In the genomic region with DNA sequence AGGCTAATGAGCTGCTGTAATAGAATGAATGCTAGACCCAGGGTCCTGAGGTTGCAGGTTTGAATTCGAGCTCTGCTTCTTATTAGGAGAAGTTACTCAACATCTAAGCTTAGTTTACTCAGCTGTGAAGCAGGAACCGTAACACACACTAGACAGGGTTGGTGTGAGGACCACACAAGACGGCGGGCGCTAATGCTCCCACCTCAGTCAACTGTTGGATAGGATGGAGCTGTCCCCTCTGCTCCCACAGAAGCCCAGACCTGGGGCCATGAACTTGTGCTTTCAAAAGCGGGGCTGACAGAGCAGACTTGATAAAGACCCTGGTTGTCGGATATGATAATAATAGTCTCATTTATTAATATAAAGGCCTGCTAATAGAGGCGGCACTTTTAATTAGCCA, we compare ENCODE assay signal across 20 cellular contexts.
A peak's percentile ranks its signal among the peaks of the same experiment; 100 is the strongest.
DNase-seq lines count a peak whose midpoint lies in the region; ATAC-seq, FAIRE-seq and TF ChIP-seq lines count a peak whose summit lies in the region.
"Had no signal": no experiment of that assay in that cellular context is flagged by ENCODE, and none has a peak within 500 bp of the region (broad histone marks: within the 10 kb centered on the region; RNA-seq: fewer than 3 reads in every experiment).

No MANE protein-coding gene starts in this region.

- peaks cover 10% of the 10 kb centered on the region for H3K27me3 Mint-ChIP-seq in astrocyte (ENCODE audit: low read depth, unreplicated experiment)
- H3K27me3 Mint-ChIP-seq: CD4-positive, alpha-beta T cell; CD8-positive, alpha-beta memory T cell had no signal

- H4K20me1 ChIP-seq in astrocyte (ENCODE audit: insufficient read depth, low read length), result no peaks in the 10 kb centered on the region

- H3K4me1 Mint-ChIP-seq in astrocyte (ENCODE audit: low read depth, unreplicated experiment), result peaks cover 29% of the 10 kb centered on the region
- H3K4me1 Mint-ChIP-seq: CD14-positive monocyte; CD8-positive, alpha-beta memory T cell had no signal

- H3K4me2 ChIP-seq in astrocyte (ENCODE audit: low read length), result no peak overlapping the region

- H3K4me3 ChIP-seq in astrocyte (ENCODE audit: insufficient read depth, low read depth, low read length), result no peak overlapping the region
- H3K4me3 ChIP-seq: GM12878, GM23248 had no signal

- no peak overlapping the region for H3K9ac ChIP-seq in astrocyte (ENCODE audit: low read length)
- H3K9ac ChIP-seq: GM23248 had no signal

- H3K27me3 ChIP-seq in astrocyte (ENCODE audit: insufficient read depth, low read length), result no peaks in the 10 kb centered on the region

- H3K36me3 ChIP-seq in astrocyte (ENCODE audit: insufficient read depth, low read length), result no peaks in the 10 kb centered on the region

- H3K27ac ChIP-seq in astrocyte (ENCODE audit: low read depth, low read length) (no peak overlapping the region), substantia nigra (ENCODE audit: low read depth, low read length, poor library complexity, severe bottlenecking) (no peak overlapping the region)

- intact Hi-C loops in cardiac septum (cut with DNase I) (no loop called here), left ventricle myocardium superior (cut with micrococcal nuclease) (no loop called here), sciatic nerve (cut with DNase I) (no loop called here)

- peaks cover 4% of the 10 kb centered on the region for H3K9me3 Mint-ChIP-seq in astrocyte (ENCODE audit: unreplicated experiment)
- H3K9me3 Mint-ChIP-seq: CD4-positive, alpha-beta T cell; CD8-positive, alpha-beta memory T cell had no signal

- H2AFZ ChIP-seq in astrocyte (ENCODE audit: low read depth, low read length), result no peak overlapping the region
- H2AFZ ChIP-seq: GM23248 had no signal

- no peak overlapping the region for H3K4me3 Mint-ChIP-seq in astrocyte (ENCODE audit: unreplicated experiment)
- H3K4me3 Mint-ChIP-seq: CD14-positive monocyte; CD4-positive, alpha-beta T cell; CD8-positive, alpha-beta memory T cell had no signal

- no peak for TF ChIP-seq CTCF in astrocyte (IDR thresholded peaks at IDR 0.05; ENCODE audit: insufficient read depth, low read depth, low read length)

- no peaks in the 10 kb centered on the region for H3K9me3 ChIP-seq in astrocyte (ENCODE audit: insufficient read depth, low read depth, low read length)

- DNase-seq in cardiac septum (ENCODE audit: low spot score), result peak; percentile 38
- no peak for DNase-seq in left ventricle myocardium superior
- DNase-seq in astrocyte (ENCODE audit: low read depth), result no peak
- DNase-seq in sciatic nerve (ENCODE audit: low spot score), result no peak
- no peak for DNase-seq in substantia nigra (lab: John Stamatoyannopoulos, UW)
- no peak for DNase-seq in ureter (ENCODE audit: low spot score)
- DNase-seq: CD4-positive, alpha-beta T cell; CD8-positive, alpha-beta memory T cell; DMS 273 treated with DMSO at 0.1 percent for 48 hours; DMS79; EL; GDM1; H7; HCEC 1CT had no signal

- no peaks in the 10 kb centered on the region for H3K79me2 ChIP-seq in astrocyte (ENCODE audit: insufficient read depth, low read length)

- ATAC-seq in left ventricle myocardium superior (no peak), sciatic nerve (peak; percentile 91)
- ATAC-seq: GM12878 had no signal

- FAIRE-seq in astrocyte (lab: Jason Lieb, UNC), result no peak
- FAIRE-seq: D721Med, GM12878, GM19239, H1 had no signal

- no peaks in the 10 kb centered on the region for H3K36me3 Mint-ChIP-seq in astrocyte (ENCODE audit: low read depth, unreplicated experiment)
- H3K36me3 Mint-ChIP-seq: CD14-positive monocyte; CD8-positive, alpha-beta memory T cell had no signal

- H3K27ac Mint-ChIP-seq in astrocyte (ENCODE audit: unreplicated experiment), result peak overlapping the region; percentile 41
- H3K27ac Mint-ChIP-seq: CD4-positive, alpha-beta T cell had no signal

- peaks cover 19% of the 10 kb centered on the region for H3K4me1 ChIP-seq in astrocyte (ENCODE audit: insufficient read depth, low read length)
